Comparison of ENCODE assay signal across 1 cellular context in genomic region chr5:57937025-57937424, GRCh38.
TF ChIP-seq lines count a peak whose summit lies in the region.

No MANE protein-coding gene starts in this region.

TF ChIP-seq in IMR-90, 13 proteins besides CTCF, POLR2A, EP300 and RAD21 (continued from another document):
- TF ChIP-seq USF2 (IDR thresholded peaks at IDR 0.05; ENCODE audit: low read depth, low read length), result no peak
